In genomic region chr5:33938507-33938796, GRCh38 we compare ENCODE assay signal across 32 cellular contexts. TPM values are rescaled to one million over a fixed set of nuclear protein-coding genes. Genes with fewer than 3 reads are reported as not detected.
"Had no signal": no experiment of that assay in that cellular context is flagged by ENCODE, and none has a peak within 500 bp of the region (broad histone marks: within the 10 kb centered on the region; RNA-seq: fewer than 3 reads in every experiment).

No MANE protein-coding gene starts in this region.

- H3K36me3 ChIP-seq: neural progenitor cell, ovary, right atrium auricular region, stomach, thoracic aorta, thyroid gland, tibial nerve, upper lobe of left lung, vagina had no signal

- H3K4me3 Mint-ChIP-seq: natural killer cell; nephron; neural progenitor cell; stimulated activated effector memory CD8-positive, alpha-beta T cell treated with anti-CD3 and anti-CD28 coated beads, Interleukin-12 subunit alpha, Interleukin-12 subunit beta, amount 100 ng/mL, for 72 hours; stimulated activated naive B cell treated with anti-CD40 and anti-IgM and Interleukin-4, amounts not matched to agents 10 μg/mL and 1 μg/mL and 100 μg/mL, for 72 hours; stimulated activated naive CD8-positive, alpha-beta T cell treated with anti-CD3 and anti-CD28 coated beads, Interleukin-15, Interleukin-2, amounts not matched to agents 100 ng/mL and 50 ng/mL, for 24 hours had no signal

- DNase-seq: natural killer cell; occipital lobe; ovary; small intestine; stimulated activated CD4-positive, alpha-beta T cell treated with anti-CD3 and anti-CD28 coated beads, Interleukin-15, amount 100 ng/mL, for 24 hours; stimulated activated CD4-positive, alpha-beta T cell treated with anti-CD3 and anti-CD28 coated beads, Interleukin-2, amount 100 ng/mL, for 24 hours; stimulated activated CD4-positive, alpha-beta T cell treated with anti-CD3 and anti-CD28 coated beads, Interleukin-2, amount 100 ng/mL, for 48 hours; stimulated activated CD4-positive, alpha-beta T cell treated with anti-CD3 and anti-CD28 coated beads, Interleukin-4, amount 100 ng/mL, for 24 hours; stimulated activated naive B cell treated with anti-CD40 and anti-IgM and Interleukin-4, amounts not matched to agents 10 μg/mL and 1 μg/mL and 100 μg/mL, for 72 hours; stimulated activated naive CD4-positive, alpha-beta T cell treated with Interleukin-2 at 50 U/mL for 16 hours; stomach; thyroid gland; trophoblast cell had no signal

- H3K27me3 ChIP-seq: ovary, vagina had no signal

- ATAC-seq: natural killer cell; psoas muscle; sciatic nerve; stimulated activated effector memory CD8-positive, alpha-beta T cell treated with anti-CD3 and anti-CD28 coated beads, Interleukin-12 subunit alpha, Interleukin-12 subunit beta, amount 100 ng/mL, for 72 hours; stimulated activated naive B cell treated with anti-CD40 and anti-IgM and Interleukin-4, amounts not matched to agents 10 μg/mL and 1 μg/mL and 100 μg/mL, for 72 hours had no signal

- H3K9me3 ChIP-seq: ovary, psoas muscle, right atrium auricular region, stomach, thoracic aorta, thyroid gland, tibial nerve, upper lobe of left lung, vagina had no signal

- H3K4me2 ChIP-seq: neural progenitor cell had no signal

- H3K9ac ChIP-seq: neural progenitor cell, parathyroid adenoma had no signal

- H2AFZ ChIP-seq: neural progenitor cell, parathyroid adenoma had no signal

- H3K36me3 Mint-ChIP-seq: natural killer cell; neural progenitor cell; stimulated activated effector memory CD8-positive, alpha-beta T cell treated with anti-CD3 and anti-CD28 coated beads, Interleukin-12 subunit alpha, Interleukin-12 subunit beta, amount 100 ng/mL, for 72 hours; stimulated activated naive B cell treated with anti-CD40 and anti-IgM and Interleukin-4, amounts not matched to agents 10 μg/mL and 1 μg/mL and 100 μg/mL, for 72 hours had no signal

- H3K27ac ChIP-seq: neural progenitor cell, ovary, parathyroid adenoma, psoas muscle, right atrium auricular region, stomach, thoracic aorta, thyroid gland, tibial nerve, upper lobe of left lung, vagina had no signal

- H3K4me3 ChIP-seq: neural progenitor cell, ovary, psoas muscle, right atrium auricular region, stomach, thoracic aorta, thyroid gland, tibial nerve, upper lobe of left lung, vagina had no signal

- H3K9me3 Mint-ChIP-seq: natural killer cell; nephron; neural progenitor cell; stimulated activated effector memory CD8-positive, alpha-beta T cell treated with anti-CD3 and anti-CD28 coated beads, Interleukin-12 subunit alpha, Interleukin-12 subunit beta, amount 100 ng/mL, for 72 hours; stimulated activated naive B cell treated with anti-CD40 and anti-IgM and Interleukin-4, amounts not matched to agents 10 μg/mL and 1 μg/mL and 100 μg/mL, for 72 hours; stimulated activated naive CD8-positive, alpha-beta T cell treated with anti-CD3 and anti-CD28 coated beads, Interleukin-15, Interleukin-2, amounts not matched to agents 100 ng/mL and 50 ng/mL, for 24 hours had no signal

- H3K4me1 Mint-ChIP-seq: natural killer cell; stimulated activated effector memory CD8-positive, alpha-beta T cell treated with anti-CD3 and anti-CD28 coated beads, Interleukin-12 subunit alpha, Interleukin-12 subunit beta, amount 100 ng/mL, for 72 hours had no signal

- H3K79me2 ChIP-seq: parathyroid adenoma had no signal

- H3K27ac Mint-ChIP-seq: natural killer cell; nephron; neural progenitor cell; progenitor cell of endocrine pancreas; stimulated activated effector memory CD8-positive, alpha-beta T cell treated with anti-CD3 and anti-CD28 coated beads, Interleukin-12 subunit alpha, Interleukin-12 subunit beta, amount 100 ng/mL, for 72 hours; stimulated activated naive B cell treated with anti-CD40 and anti-IgM and Interleukin-4, amounts not matched to agents 10 μg/mL and 1 μg/mL and 100 μg/mL, for 72 hours; stimulated activated naive CD8-positive, alpha-beta T cell treated with anti-CD3 and anti-CD28 coated beads, Interleukin-15, Interleukin-2, amounts not matched to agents 100 ng/mL and 50 ng/mL, for 24 hours had no signal

- H3K4me1 ChIP-seq: neural progenitor cell, parathyroid adenoma, vagina had no signal

RNA-seq across cellular contexts. Expression of gene RXFP3, which starts 2.3 kb away (rescaled TPM):
- total RNA-seq: natural killer cell, osteoblast, progenitor cell of endocrine pancreas, psoas muscle, renal cortical epithelial cell, right atrium auricular region, sciatic nerve, skeletal muscle tissue, stomach, subcutaneous adipose tissue, thoracic aorta, thyroid gland, tibial nerve, upper lobe of left lung, ureter, vagina had no signal
- polyA plus RNA-seq: neural cell, ovary, psoas muscle, small intestine, stomach had no signal

RNA-seq across cellular contexts. Expression of gene SLC45A2, which starts 46.0 kb away (rescaled TPM):
- total RNA-seq: natural killer cell, renal cortical epithelial cell, sciatic nerve, stomach, subcutaneous adipose tissue, thoracic aorta, thyroid gland, tibial nerve, ureter, vagina had no signal
- polyA plus RNA-seq: ovary, small intestine had no signal

RNA-seq across cellular contexts. Expression of gene ADAMTS12, which starts 46.7 kb away (rescaled TPM):
- total RNA-seq: natural killer cell had no signal
